Comparison of ENCODE assay signal across 1 cellular context in genomic region chr10:71434760-71435394, GRCh38.
TF ChIP-seq lines count a peak whose summit lies in the region.

No MANE protein-coding gene starts in this region.

TF ChIP-seq in H1, 55 proteins besides CTCF, POLR2A, EP300 and RAD21:
- TF ChIP-seq KDM1A (IDR thresholded peaks at IDR 0.05; ENCODE audit: borderline replicate concordance, low read length) (peak; percentile 21; the same call in 1 of the 2 replicates), TEAD4 (IDR thresholded peaks at IDR 0.05; ENCODE audit: low read depth, low read length) (no peak)
